ENCODE assay signal across 7 cellular contexts in the genomic region with DNA sequence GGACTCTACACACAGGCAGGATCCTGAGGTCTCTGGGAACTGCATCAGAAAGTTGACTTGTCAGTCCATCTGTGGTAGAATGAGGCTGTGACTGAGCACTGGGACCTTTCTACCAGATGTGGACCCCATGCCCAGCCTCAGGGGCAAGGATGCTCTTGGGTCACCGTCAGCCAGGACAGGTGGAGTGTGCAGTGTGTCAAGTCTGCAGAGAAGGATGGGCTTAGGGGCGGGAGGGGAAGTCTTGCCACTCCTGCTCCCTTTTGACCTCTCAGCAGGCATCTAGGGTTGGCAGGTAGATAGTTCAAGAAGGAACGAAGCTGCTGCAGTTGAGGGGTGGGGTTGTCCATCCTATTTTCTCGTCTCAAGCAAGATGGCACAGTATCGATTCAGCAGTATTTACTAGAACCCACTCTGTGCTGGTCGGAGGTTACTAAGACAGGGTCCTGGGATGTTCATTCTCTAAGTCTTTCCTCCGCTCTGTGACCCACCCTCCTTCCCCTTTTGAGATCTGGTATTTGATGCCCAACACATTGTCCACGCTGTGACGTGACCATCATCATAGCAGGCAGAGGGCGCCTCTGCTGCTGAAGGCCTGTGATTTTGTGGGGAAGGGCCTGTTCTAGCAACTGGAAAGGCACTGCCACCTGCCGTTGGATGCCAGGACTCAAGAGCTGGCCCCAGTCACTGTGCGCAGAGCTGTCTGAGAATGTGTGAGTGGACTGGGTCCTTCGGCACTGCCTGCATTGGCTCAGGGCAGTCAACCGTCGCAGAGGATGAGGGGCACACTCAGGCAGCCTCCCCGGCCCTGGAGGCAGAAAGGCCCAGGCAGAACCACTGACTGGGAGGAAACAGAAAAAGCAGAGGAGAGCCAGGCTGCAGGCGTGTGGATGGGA. TPM values are rescaled to one million over a fixed set of nuclear protein-coding genes. Genes with fewer than 3 reads are reported as not detected.
DNase-seq lines count a peak whose midpoint lies in the region; ATAC-seq and TF ChIP-seq lines count a peak whose summit lies in the region.

No MANE protein-coding gene starts in this region.

- intact Hi-C loops in stomach (cut with DNase I; ENCODE audit: low total_unique reads): no loop called here

- H3K27ac ChIP-seq in caudate nucleus (ENCODE audit: low read depth, low read length) (no peak overlapping the region), stomach (peak overlapping the region in 1 of 5 donors; percentile 13)

- peaks cover 0 to 7% (median 0%) of the 10 kb centered on the region in 4 donors for H3K4me1 ChIP-seq in stomach

- DNase-seq in GM04504 (ENCODE audit: low read depth): peak; percentile 36
- peak; percentile 55 for DNase-seq in NCI-H1105 (lab: John Stamatoyannopoulos, UW)
- DNase-seq in caudate nucleus (lab: John Stamatoyannopoulos, UW): peak in 51 of 61 donors; percentile 13 to 81 (median 56)
- peak; percentile 65 for DNase-seq in kidney glomerular epithelial cell (lab: John Stamatoyannopoulos, UW)
- DNase-seq in stomach: peak; percentile 77

- H3K27me3 ChIP-seq in stomach: no peaks in the 10 kb centered on the region

- WGBS in stomach, 5 donors: 58 to 66% (median 61%) methylated on average over 16 to 17 of the region's 17 CpGs

- no peak for TF ChIP-seq POLR2A in stomach (IDR thresholded peaks at IDR 0.05)

- no peak overlapping the region for H3K4me3 ChIP-seq in stomach

- no peak for TF ChIP-seq EP300 in stomach (IDR thresholded peaks at IDR 0.05)

- ATAC-seq in SK-N-SH treated with all-trans-retinoic acid at 6 μM for 48 hours (peak; percentile 91), GM21717 (IDR thresholded peaks at IDR 0.05; ENCODE audit: unreplicated experiment) (no peak)

- TF ChIP-seq CTCF in stomach (IDR thresholded peaks at IDR 0.05): peak in 5 of 7 experiments; percentile 38 to 94 (median 63)

- peaks cover 38 to 92% (median 89%) of the 10 kb centered on the region in 4 donors for H3K36me3 ChIP-seq in stomach

- no peaks in the 10 kb centered on the region for H3K9me3 ChIP-seq in stomach

TF ChIP-seq in SK-N-SH treated with all-trans-retinoic acid at 6 μM for 48 hours, 23 proteins besides CTCF, POLR2A, EP300 and RAD21:
- TF ChIP-seq ZNF70 (CRISPR knock-in tag; IDR thresholded peaks at IDR 0.05): 0 out of 2 replicates have a peak, but pooled peaks have one; percentile 15
- no peak for TF ChIP-seq ZNF565 (CRISPR knock-in tag; conservative IDR thresholded peaks at IDR 0.05; ENCODE audit: low read depth)
- no peak for TF ChIP-seq ZFP30 (CRISPR knock-in tag; IDR thresholded peaks at IDR 0.05)
TF ChIP-seq in SK-N-SH treated with all-trans-retinoic acid at 6 μM for 48 hours: peak in this region for 1.

RNA-seq across cellular contexts. Expression of a gene that starts 23.2 kb away (rescaled TPM):
- 100 to 1,000 TPM in 3 of 5 donors, 10 to 100 TPM in 2; 30.7 to 211 (median 161) TPM for total RNA-seq in stomach
- polyA plus RNA-seq in stomach: 100 to 1,000 TPM in 1 of 3 donors, 10 to 100 TPM in 2; 69.0 to 115 (median 81.1) TPM

RNA-seq across cellular contexts. Expression of a gene that starts 31.1 kb away (rescaled TPM):
- 10 to 100 TPM in 4 of 5 donors, 1 to 10 TPM in 1; 7.5 to 43.3 (median 25.9) TPM for total RNA-seq in stomach
- polyA plus RNA-seq in stomach: 10 to 100 TPM; 14.4 to 24.4 (median 18.9) TPM

RNA-seq across cellular contexts. Expression of a gene that starts 50.7 kb away (rescaled TPM):
- 10 to 100 TPM in 2 of 5 donors, 1 to 10 TPM in 3; 1.7 to 17.7 (median 3.6) TPM for total RNA-seq in stomach
- 10 to 100 TPM in 2 of 3 donors, 1 to 10 TPM in 1; 8.7 to 15.8 (median 12.6) TPM for polyA plus RNA-seq in stomach
